In genomic region chr2:224492531-224492930, GRCh38 we compare ENCODE assay signal across 33 cellular contexts.
DNase-seq lines count a peak whose midpoint lies in the region; ATAC-seq and TF ChIP-seq lines count a peak whose summit lies in the region.
"Had no signal": no experiment of that assay in that cellular context is flagged by ENCODE, and none has a peak within 500 bp of the region (broad histone marks: within the 10 kb centered on the region; RNA-seq: fewer than 3 reads in every experiment).

No MANE protein-coding gene starts in this region.

- no peaks in the 10 kb centered on the region for H3K4me1 ChIP-seq in cardiac muscle cell (ENCODE audit: low read depth)
- no peaks in the 10 kb centered on the region for H3K4me1 ChIP-seq in right atrium auricular region
- H3K4me1 ChIP-seq in OCI-LY7 (ENCODE audit: insufficient read depth, low read length, poor library complexity, severe bottlenecking): peaks cover 58% of the 10 kb centered on the region
- H3K4me1 ChIP-seq: prostate gland, thyroid gland had no signal

- peaks cover 47% of the 10 kb centered on the region for H3K4me1 Mint-ChIP-seq in stimulated activated memory B cell treated with anti-CD40 and anti-IgM and Interleukin-4, amounts not matched to agents 10 μg/mL and 1 μg/mL and 100 μg/mL, for 72 hours

- peak overlapping the region; percentile 55 for H3K27ac Mint-ChIP-seq in stimulated activated memory B cell treated with anti-CD40 and anti-IgM and Interleukin-4, amounts not matched to agents 10 μg/mL and 1 μg/mL and 100 μg/mL, for 72 hours
- H3K27ac Mint-ChIP-seq: activated naive CD8-positive, alpha-beta T cell; activated T-helper 2 cell treated with anti-CD3 and anti-CD28 coated beads, Interferon-gamma antibody, Interleukin-2, Interleukin-4, amounts not matched to agents 10 μg/mL and 5 μg/mL and 100 μg/mL, durations not matched to agents 14 hours and 24 hours and 36 hours had no signal

- H3K4me2 ChIP-seq in OCI-LY7 (ENCODE audit: low read length): peak overlapping the region; percentile 93
- H3K4me2 ChIP-seq: A549 had no signal

- peaks cover 9% of the 10 kb centered on the region for H3K9me3 Mint-ChIP-seq in stimulated activated memory B cell treated with anti-CD40 and anti-IgM and Interleukin-4, amounts not matched to agents 10 μg/mL and 1 μg/mL and 100 μg/mL, for 72 hours

- POLR2A ChIA-PET in OCI-LY7 (lab: Charles Lee): interaction anchor here (0.9 to 1.9 kb wide), 7 partner anchors 13 to 93 kb away, joined by 3 to 14 read pairs (median 6); partner anchors contain the start of gene CUL3

- no peak for ATAC-seq in stimulated activated memory B cell treated with anti-CD40 and anti-IgM and Interleukin-4, amounts not matched to agents 10 μg/mL and 1 μg/mL and 100 μg/mL, for 72 hours
- no peak for ATAC-seq in GM19397 (IDR thresholded peaks at IDR 0.05; ENCODE audit: unreplicated experiment)
- ATAC-seq: A549; effector memory CD8-positive, alpha-beta T cell; HCT116; left cardiac atrium; Panc1 had no signal

- no peaks in the 10 kb centered on the region for H3K9me3 ChIP-seq in cardiac muscle cell (ENCODE audit: low read depth)
- H3K9me3 ChIP-seq in right atrium auricular region: peaks cover 0 to 5% of the 10 kb centered on the region in 2 donors
- peaks cover 16% of the 10 kb centered on the region; the same call in 1 of the 2 replicates for H3K9me3 ChIP-seq in OCI-LY7 (ENCODE audit: low read length)
- H3K9me3 ChIP-seq: esophagus muscularis mucosa, prostate gland, stomach, thyroid gland had no signal

- H2AFZ ChIP-seq in OCI-LY7 (ENCODE audit: low read length): no peak overlapping the region

- DNase-seq in cardiac muscle cell (ENCODE audit: low read depth in 1 of 2, low spot score in 1 of 2) (no peak), right atrium auricular region (ENCODE audit: low spot score) (no peak), OCI-LY7 (ENCODE audit: low spot score) (peak; percentile 45), fibroblast of mammary gland (ENCODE audit: low read depth) (peak; percentile 7), NCI-H2196 (lab: John Stamatoyannopoulos, UW; ENCODE audit: unreplicated experiment) (no peak)
- no peak for DNase-seq in activated CD4-positive, alpha-beta T cell treated with anti-CD3 and anti-CD28 coated beads for 1 hour
- DNase-seq: activated CD4-positive, alpha-beta T cell treated with anti-CD3 and anti-CD28 coated beads, Interleukin-2, amount 50 U/mL, for 48 hours; activated CD4-positive, CD25-positive, alpha-beta regulatory T cell; AML-193; aorta; cortex of kidney; DMS79; effector memory CD8-positive, alpha-beta T cell; GDM1; Kasumi-1; left cardiac atrium; mammary epithelial cell; NCI-H1048; NCI-H2029; SHP77 treated with DMSO at 0.1 percent for 48 hours; stomach; T1000; thyroid gland had no signal

- H3K27me3 ChIP-seq in cardiac muscle cell (no peaks in the 10 kb centered on the region), right atrium auricular region (no peaks in the 10 kb centered on the region)
- H3K27me3 ChIP-seq: esophagus muscularis mucosa, stomach, thyroid gland had no signal

- peak overlapping the region; percentile 24 for H3K27ac ChIP-seq in cardiac muscle cell
- H3K27ac ChIP-seq in right atrium auricular region: no peak overlapping the region
- peak overlapping the region; percentile 100 for H3K27ac ChIP-seq in OCI-LY7 (ENCODE audit: low read depth, low read length, poor library complexity, severe bottlenecking)
- H3K27ac ChIP-seq: A549, esophagus muscularis mucosa, HL-60, prostate gland, stomach, thyroid gland had no signal

- BruUV-seq in OCI-LY7 (replicated peaks; lab: Mats Ljungman, UMichigan): no TSS peak

- peaks cover 65% of the 10 kb centered on the region for H3K79me2 ChIP-seq in OCI-LY7 (ENCODE audit: insufficient read depth, low read depth, low read length)

- CTCF ChIA-PET in OCI-LY7 (lab: Charles Lee; ENCODE audit: unreplicated experiment): no interaction called here

- H3K4me3 ChIP-seq in cardiac muscle cell (no peak overlapping the region), right atrium auricular region (no peak overlapping the region), OCI-LY7 (ENCODE audit: low read depth, low read length, poor library complexity, severe bottlenecking) (peak overlapping the region; percentile 8), fibroblast of mammary gland (ENCODE audit: control insufficient read depth, low read depth, low read length) (no peak overlapping the region)
- H3K4me3 ChIP-seq: A549, esophagus muscularis mucosa, prostate gland, stomach, thyroid gland had no signal

- intact Hi-C loops in OCI-LY7 (cut with micrococcal nuclease; ENCODE audit: unreplicated experiment): loop anchor here (5.0 kb wide), 1 partner anchor 155 kb away; no protein-coding TSS in a partner anchor

- H3K27me3 Mint-ChIP-seq in stimulated activated memory B cell treated with anti-CD40 and anti-IgM and Interleukin-4, amounts not matched to agents 10 μg/mL and 1 μg/mL and 100 μg/mL, for 72 hours: no peaks in the 10 kb centered on the region
- H3K27me3 Mint-ChIP-seq: activated naive CD8-positive, alpha-beta T cell; effector memory CD8-positive, alpha-beta T cell had no signal

- no peak overlapping the region for H3K4me3 Mint-ChIP-seq in stimulated activated memory B cell treated with anti-CD40 and anti-IgM and Interleukin-4, amounts not matched to agents 10 μg/mL and 1 μg/mL and 100 μg/mL, for 72 hours
- H3K4me3 Mint-ChIP-seq: activated naive CD8-positive, alpha-beta T cell; effector memory CD8-positive, alpha-beta T cell had no signal

- peaks cover 69% of the 10 kb centered on the region for H3K36me3 Mint-ChIP-seq in stimulated activated memory B cell treated with anti-CD40 and anti-IgM and Interleukin-4, amounts not matched to agents 10 μg/mL and 1 μg/mL and 100 μg/mL, for 72 hours

- no peaks in the 10 kb centered on the region for H4K20me1 ChIP-seq in OCI-LY7 (ENCODE audit: insufficient read depth, low read length)

- H3K36me3 ChIP-seq in cardiac muscle cell (peaks cover 31% of the 10 kb centered on the region), right atrium auricular region (peaks cover 28% of the 10 kb centered on the region), OCI-LY7 (ENCODE audit: insufficient read depth, low read length) (peaks cover 83% of the 10 kb centered on the region)
- H3K36me3 ChIP-seq: prostate gland had no signal

- H3K9me2 ChIP-seq in OCI-LY7 (ENCODE audit: insufficient read depth, low read length): no peaks in the 10 kb centered on the region

- no peak for TF ChIP-seq CTCF in cardiac muscle cell (IDR thresholded peaks at IDR 0.05; ENCODE audit: low read depth, low read length)
- no peak for TF ChIP-seq CTCF in right atrium auricular region (IDR thresholded peaks at IDR 0.05)
- TF ChIP-seq CTCF in OCI-LY7 (conservative IDR thresholded peaks at IDR 0.05; ENCODE audit: low read length): no peak
- TF ChIP-seq CTCF in fibroblast of mammary gland (conservative IDR thresholded peaks at IDR 0.05; ENCODE audit: control insufficient read depth, insufficient read depth, low read depth, low read length): no peak

Comparison
In these comparisons a context has a peak if more than half of its experiments do, and no peak if none do; other contexts are left out.
1. H3K27ac ChIP-seq: peak in cardiac muscle cell (single experiment) and OCI-LY7 (single experiment); none in right atrium auricular region (0 of 2).
2. DNase-seq: peak in OCI-LY7 (single experiment) and fibroblast of mammary gland (single experiment); none in cardiac muscle cell (0 of 2), right atrium auricular region (single experiment), activated CD4-positive, alpha-beta T cell treated with anti-CD3 and anti-CD28 coated beads for 1 hour (single experiment) and NCI-H2196 (single experiment).